ENCODE assay signal across 1 cellular context in genomic region chrX:53422091-53422914, GRCh38.
TF ChIP-seq lines count a peak whose summit lies in the region.

Gene RIBC1 (plus strand): TSS chrX:53422873. CDS start chrX:53426277, 3,404 bp downstream.
Gene SMC1A (minus strand): TSS chrX:53422654. CDS start chrX:53422600, 54 bp downstream.

TF ChIP-seq in K562, 482 proteins besides CTCF, POLR2A, EP300 and RAD21 (continued from another document and continues in another):
- TF ChIP-seq, protein P1, sequence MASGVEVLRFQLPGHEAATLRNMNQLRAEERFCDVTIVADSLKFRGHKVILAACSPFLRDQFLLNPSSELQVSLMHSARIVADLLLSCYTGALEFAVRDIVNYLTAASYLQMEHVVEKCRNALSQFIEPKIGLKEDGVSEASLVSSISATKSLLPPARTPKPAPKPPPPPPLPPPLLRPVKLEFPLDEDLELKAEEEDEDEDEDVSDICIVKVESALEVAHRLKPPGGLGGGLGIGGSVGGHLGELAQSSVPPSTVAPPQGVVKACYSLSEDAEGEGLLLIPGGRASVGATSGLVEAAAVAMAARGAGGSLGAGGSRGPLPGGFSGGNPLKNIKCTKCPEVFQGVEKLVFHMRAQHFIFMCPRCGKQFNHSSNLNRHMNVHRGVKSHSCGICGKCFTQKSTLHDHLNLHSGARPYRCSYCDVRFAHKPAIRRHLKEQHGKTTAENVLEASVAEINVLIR (CRISPR knock-in tag; IDR thresholded peaks at IDR 0.05): no peak
- TF ChIP-seq ZFX (CRISPR knock-in tag; IDR thresholded peaks at IDR 0.05) (peak; percentile 99), ZBTB11 (CRISPR knock-in tag; IDR thresholded peaks at IDR 0.05) (peak in 1 of 3 experiments; percentile 58; a peak in 1 of 6 replicates), GABPB1 (CRISPR knock-in tag; IDR thresholded peaks at IDR 0.05) (peak; percentile 55; the same call in 1 of the 2 replicates), RBM34 (IDR thresholded peaks at IDR 0.05; ENCODE audit: borderline replicate concordance, insufficient read depth, low read length) (no peak), POU5F1 (IDR thresholded peaks at IDR 0.05; ENCODE audit: borderline replicate concordance, low read depth, low read length, partially characterized antibody) (no peak), CBX8 (IDR thresholded peaks at IDR 0.05; ENCODE audit: borderline replicate concordance, extremely low read depth, low read depth, low read length, poor library complexity, severe bottlenecking) (no peak), STAG1 (CRISPR knock-in tag; IDR thresholded peaks at IDR 0.05; ENCODE audit: borderline replicate concordance) (0 out of 2 replicates have a peak, but pooled peaks have one; percentile 20), KDM1A (IDR thresholded peaks at IDR 0.05) (no peak), MYNN (IDR thresholded peaks at IDR 0.05) (no peak), MYNN (CRISPR knock-in tag; IDR thresholded peaks at IDR 0.05) (no peak), MAZ (CRISPR knock-in tag; conservative IDR thresholded peaks at IDR 0.05 in 1 of 2, IDR thresholded peaks at IDR 0.05 in 1 of 2) (peak; percentile 54 to 59; a peak in 2 of 4 replicates), KAT8 (IDR thresholded peaks at IDR 0.05; ENCODE audit: low read depth) (no peak), E2F1 (CRISPR knock-in tag; IDR thresholded peaks at IDR 0.05) (peak; percentile 93), TRIM24 (IDR thresholded peaks at IDR 0.05) (peak in 1 of 2 experiments; percentile 37; a peak in 2 of 4 replicates), FOXJ3 (CRISPR knock-in tag; IDR thresholded peaks at IDR 0.05) (peak; percentile 65), PHF8 (IDR thresholded peaks at IDR 0.05; ENCODE audit: borderline replicate concordance, low read length) (peak; percentile 93), LARP7 (IDR thresholded peaks at IDR 0.05) (no peak), VEZF1 (CRISPR knock-in tag; IDR thresholded peaks at IDR 0.05) (peak; percentile 91), E2F3 (CRISPR knock-in tag; IDR thresholded peaks at IDR 0.05) (peak; percentile 89), ZNF75A (CRISPR knock-in tag; IDR thresholded peaks at IDR 0.05) (0 out of 2 replicates have a peak, but pooled peaks have one; percentile 27), ATF7 (IDR thresholded peaks at IDR 0.05) (peak; percentile 99), KLF16 (IDR thresholded peaks at IDR 0.05) (peak; percentile 46; the same call in 1 of the 2 replicates), ZNF707 (CRISPR knock-in tag; conservative IDR thresholded peaks at IDR 0.05) (no peak), FOXM1 (IDR thresholded peaks at IDR 0.05; ENCODE audit: low read depth) (no peak), FOXM1 (CRISPR knock-in tag; IDR thresholded peaks at IDR 0.05; ENCODE audit: low read depth) (0 out of 2 replicates have a peak, but pooled peaks have one; percentile 46), DMBX1 (CRISPR knock-in tag; IDR thresholded peaks at IDR 0.05; ENCODE audit: borderline replicate concordance) (peak; percentile 27; the same call in 1 of the 2 replicates), ZBTB43 (CRISPR knock-in tag; IDR thresholded peaks at IDR 0.05) (peak; percentile 71; the same call in 1 of the 2 replicates), SUPT5H (IDR thresholded peaks at IDR 0.05) (peak; percentile 89), HNRNPLL (IDR thresholded peaks at IDR 0.05; ENCODE audit: low read depth, low read length, poor library complexity, severe bottlenecking) (peak; percentile 71), PKNOX1 (IDR thresholded peaks at IDR 0.05) (peak; percentile 51)
- TF ChIP-seq, protein P2, sequence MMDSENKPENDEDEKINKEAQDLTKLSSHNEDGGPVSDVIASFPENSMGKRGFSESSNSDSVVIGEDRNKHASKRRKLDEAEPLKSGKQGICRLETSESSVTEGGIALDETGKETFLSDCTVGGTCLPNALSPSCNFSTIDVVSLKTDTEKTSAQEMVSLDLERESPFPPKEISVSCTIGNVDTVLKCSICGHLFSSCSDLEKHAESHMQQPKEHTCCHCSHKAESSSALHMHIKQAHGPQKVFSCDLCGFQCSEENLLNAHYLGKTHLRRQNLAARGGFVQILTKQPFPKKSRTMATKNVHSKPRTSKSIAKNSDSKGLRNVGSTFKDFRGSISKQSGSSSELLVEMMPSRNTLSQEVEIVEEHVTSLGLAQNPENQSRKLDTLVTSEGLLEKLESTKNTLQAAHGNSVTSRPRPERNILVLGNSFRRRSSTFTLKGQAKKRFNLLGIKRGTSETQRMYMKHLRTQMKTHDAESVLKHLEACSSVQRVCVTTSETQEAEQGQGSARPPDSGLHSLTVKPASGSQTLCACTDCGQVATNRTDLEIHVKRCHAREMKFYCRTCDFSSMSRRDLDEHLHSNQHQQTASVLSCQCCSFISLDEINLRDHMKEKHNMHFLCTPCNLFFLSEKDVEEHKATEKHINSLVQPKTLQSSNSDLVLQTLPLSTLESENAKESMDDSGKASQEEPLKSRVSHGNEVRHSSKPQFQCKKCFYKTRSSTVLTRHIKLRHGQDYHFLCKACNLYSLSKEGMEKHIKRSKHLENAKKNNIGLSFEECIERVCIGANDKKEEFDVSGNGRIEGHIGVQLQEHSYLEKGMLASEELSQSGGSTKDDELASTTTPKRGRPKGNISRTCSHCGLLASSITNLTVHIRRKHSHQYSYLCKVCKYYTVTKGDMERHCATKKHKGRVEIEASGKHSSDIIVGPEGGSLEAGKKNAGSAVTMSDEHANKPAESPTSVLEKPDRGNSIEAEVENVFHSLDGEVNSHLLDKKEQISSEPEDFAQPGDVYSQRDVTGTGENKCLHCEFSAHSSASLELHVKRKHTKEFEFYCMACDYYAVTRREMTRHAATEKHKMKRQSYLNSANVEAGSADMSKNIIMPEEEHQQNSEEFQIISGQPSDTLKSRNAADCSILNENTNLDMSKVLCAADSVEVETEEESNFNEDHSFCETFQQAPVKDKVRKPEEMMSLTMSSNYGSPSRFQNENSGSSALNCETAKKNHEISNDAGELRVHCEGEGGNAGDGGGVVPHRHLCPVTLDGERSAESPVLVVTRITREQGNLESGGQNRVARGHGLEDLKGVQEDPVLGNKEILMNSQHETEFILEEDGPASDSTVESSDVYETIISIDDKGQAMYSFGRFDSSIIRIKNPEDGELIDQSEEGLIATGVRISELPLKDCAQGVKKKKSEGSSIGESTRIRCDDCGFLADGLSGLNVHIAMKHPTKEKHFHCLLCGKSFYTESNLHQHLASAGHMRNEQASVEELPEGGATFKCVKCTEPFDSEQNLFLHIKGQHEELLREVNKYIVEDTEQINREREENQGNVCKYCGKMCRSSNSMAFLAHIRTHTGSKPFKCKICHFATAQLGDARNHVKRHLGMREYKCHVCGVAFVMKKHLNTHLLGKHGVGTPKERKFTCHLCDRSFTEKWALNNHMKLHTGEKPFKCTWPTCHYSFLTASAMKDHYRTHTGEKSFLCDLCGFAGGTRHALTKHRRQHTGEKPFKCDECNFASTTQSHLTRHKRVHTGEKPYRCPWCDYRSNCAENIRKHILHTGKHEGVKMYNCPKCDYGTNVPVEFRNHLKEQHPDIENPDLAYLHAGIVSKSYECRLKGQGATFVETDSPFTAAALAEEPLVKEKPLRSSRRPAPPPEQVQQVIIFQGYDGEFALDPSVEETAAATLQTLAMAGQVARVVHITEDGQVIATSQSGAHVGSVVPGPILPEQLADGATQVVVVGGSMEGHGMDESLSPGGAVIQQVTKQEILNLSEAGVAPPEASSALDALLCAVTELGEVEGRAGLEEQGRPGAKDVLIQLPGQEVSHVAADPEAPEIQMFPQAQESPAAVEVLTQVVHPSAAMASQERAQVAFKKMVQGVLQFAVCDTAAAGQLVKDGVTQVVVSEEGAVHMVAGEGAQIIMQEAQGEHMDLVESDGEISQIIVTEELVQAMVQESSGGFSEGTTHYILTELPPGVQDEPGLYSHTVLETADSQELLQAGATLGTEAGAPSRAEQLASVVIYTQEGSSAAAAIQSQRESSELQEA (IDR thresholded peaks at IDR 0.05; ENCODE audit: low read depth): no peak
- TF ChIP-seq, protein P3, sequence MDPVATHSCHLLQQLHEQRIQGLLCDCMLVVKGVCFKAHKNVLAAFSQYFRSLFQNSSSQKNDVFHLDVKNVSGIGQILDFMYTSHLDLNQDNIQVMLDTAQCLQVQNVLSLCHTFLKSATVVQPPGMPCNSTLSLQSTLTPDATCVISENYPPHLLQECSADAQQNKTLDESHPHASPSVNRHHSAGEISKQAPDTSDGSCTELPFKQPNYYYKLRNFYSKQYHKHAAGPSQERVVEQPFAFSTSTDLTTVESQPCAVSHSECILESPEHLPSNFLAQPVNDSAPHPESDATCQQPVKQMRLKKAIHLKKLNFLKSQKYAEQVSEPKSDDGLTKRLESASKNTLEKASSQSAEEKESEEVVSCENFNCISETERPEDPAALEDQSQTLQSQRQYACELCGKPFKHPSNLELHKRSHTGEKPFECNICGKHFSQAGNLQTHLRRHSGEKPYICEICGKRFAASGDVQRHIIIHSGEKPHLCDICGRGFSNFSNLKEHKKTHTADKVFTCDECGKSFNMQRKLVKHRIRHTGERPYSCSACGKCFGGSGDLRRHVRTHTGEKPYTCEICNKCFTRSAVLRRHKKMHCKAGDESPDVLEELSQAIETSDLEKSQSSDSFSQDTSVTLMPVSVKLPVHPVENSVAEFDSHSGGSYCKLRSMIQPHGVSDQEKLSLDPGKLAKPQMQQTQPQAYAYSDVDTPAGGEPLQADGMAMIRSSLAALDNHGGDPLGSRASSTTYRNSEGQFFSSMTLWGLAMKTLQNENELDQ (CRISPR knock-in tag; IDR thresholded peaks at IDR 0.05; ENCODE audit: borderline replicate concordance): no peak
- TF ChIP-seq, protein P4, sequence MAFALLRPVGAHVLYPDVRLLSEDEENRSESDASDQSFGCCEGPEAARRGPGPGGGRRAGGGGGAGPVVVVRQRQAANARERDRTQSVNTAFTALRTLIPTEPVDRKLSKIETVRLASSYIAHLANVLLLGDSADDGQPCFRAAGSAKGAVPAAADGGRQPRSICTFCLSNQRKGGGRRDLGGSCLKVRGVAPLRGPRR (CRISPR knock-in tag; IDR thresholded peaks at IDR 0.05): no peak
